In genomic region chr17:50152736-50153135, GRCh38 we compare ENCODE assay signal across 10 cellular contexts. TPM values are rescaled to one million over a fixed set of nuclear protein-coding genes. Genes with fewer than 3 reads are reported as not detected.
A peak's percentile ranks its signal among the peaks of the same experiment; 100 is the strongest.
DNase-seq lines count a peak whose midpoint lies in the region; ATAC-seq and TF ChIP-seq lines count a peak whose summit lies in the region.
"Had no signal": no experiment of that assay in that cellular context is flagged by ENCODE, and none has a peak within 500 bp of the region (broad histone marks: within the 10 kb centered on the region; RNA-seq: fewer than 3 reads in every experiment).

No MANE protein-coding gene starts in this region.

- no peak for TF ChIP-seq POLR2A in stomach (IDR thresholded peaks at IDR 0.05)

- no peak for TF ChIP-seq EP300 in stomach (IDR thresholded peaks at IDR 0.05)

- H3K27me3 Mint-ChIP-seq in activated CD8-positive, alpha-beta T cell treated with anti-CD3 and anti-CD28 coated beads, Interleukin-2, amount 10 ng/mL, durations not matched to agents 7 days and 5 days (ENCODE audit: low read depth), result no peaks in the 10 kb centered on the region

- POLR2A ChIA-PET in activated CD8-positive, alpha-beta T cell treated with anti-CD3 and anti-CD28 coated beads, Interleukin-2, amount 10 ng/mL, durations not matched to agents 7 days and 5 days (lab: Charles Lee), result interaction anchor here (1.7 to 4.2 kb wide), 3 partner anchors 9 to 58 kb away, joined by 8 to 43 read pairs (median 8); partner anchors contain the start of gene PDK2

- WGBS in stomach, 5 donors, result 75 to 82% (median 79%) methylated on average over 7 of the region's 7 CpGs

- H3K27ac ChIP-seq in layer of hippocampus (ENCODE audit: low read depth, low read length) (peak overlapping the region; percentile 91), stomach (peak overlapping the region in 4 of 5 donors; percentile 89 to 97 (median 92))

- H3K36me3 ChIP-seq in stomach, result no peaks in the 10 kb centered on the region

- H3K9me3 ChIP-seq in stomach, result no peaks in the 10 kb centered on the region

- H3K36me3 Mint-ChIP-seq in activated CD8-positive, alpha-beta T cell treated with anti-CD3 and anti-CD28 coated beads, Interleukin-2, amount 10 ng/mL, durations not matched to agents 7 days and 5 days (ENCODE audit: low read depth), result peaks cover 10% of the 10 kb centered on the region

- H3K4me1 ChIP-seq in stomach, result peaks cover 47 to 74% (median 59%) of the 10 kb centered on the region in 4 donors

- no peaks in the 10 kb centered on the region for H3K9me3 Mint-ChIP-seq in activated CD8-positive, alpha-beta T cell treated with anti-CD3 and anti-CD28 coated beads, Interleukin-2, amount 10 ng/mL, durations not matched to agents 7 days and 5 days (ENCODE audit: insufficient read depth)

- no peak for TF ChIP-seq CTCF in HFF-Myc (IDR thresholded peaks at IDR 0.05; ENCODE audit: low read depth, low read length, missing control alignments)
- TF ChIP-seq CTCF in stomach (IDR thresholded peaks at IDR 0.05), result no peak

- no peak for DNase-seq in HFF-Myc (ENCODE audit: extremely low read depth, low read depth)
- no peak for DNase-seq in activated CD8-positive, alpha-beta T cell treated with anti-CD3 and anti-CD28 coated beads, Interleukin-2, amount 10 ng/mL, durations not matched to agents 7 days and 5 days
- no peak for DNase-seq in stomach
- DNase-seq in HCEC 1CT, result no peak
- DNase-seq in DMS79 treated with DMSO at 0.1 percent for 48 hours (lab: John Stamatoyannopoulos, UW), result no peak
- DNase-seq: activated CD4-positive, CD25-positive, alpha-beta regulatory T cell treated with anti-CD3 and anti-CD28 coated beads, Interleukin-2, amount 50 U/mL, for 72 hours; effector CD8-positive, alpha-beta T cell had no signal

- CTCF ChIA-PET in activated CD8-positive, alpha-beta T cell treated with anti-CD3 and anti-CD28 coated beads, Interleukin-2, amount 10 ng/mL, durations not matched to agents 7 days and 5 days (lab: Charles Lee), result interaction anchor here (0.8 to 9.7 kb wide), 10 partner anchors 9 to 58 kb away, joined by 3 to 118 read pairs (median 6); partner anchors contain the start of gene SGCA

- H3K27ac Mint-ChIP-seq in activated CD8-positive, alpha-beta T cell treated with anti-CD3 and anti-CD28 coated beads, Interleukin-2, amount 10 ng/mL, durations not matched to agents 7 days and 5 days, result peak overlapping the region; percentile 94

- no peak for ATAC-seq in activated CD8-positive, alpha-beta T cell treated with anti-CD3 and anti-CD28 coated beads, Interleukin-2, amount 10 ng/mL, durations not matched to agents 7 days and 5 days
- ATAC-seq in HG03097 (IDR thresholded peaks at IDR 0.05; ENCODE audit: low FRiP score, unreplicated experiment) (no peak), HG02973 (IDR thresholded peaks at IDR 0.05; ENCODE audit: unreplicated experiment) (no peak)

- peaks cover 44% of the 10 kb centered on the region for H3K4me1 Mint-ChIP-seq in activated CD8-positive, alpha-beta T cell treated with anti-CD3 and anti-CD28 coated beads, Interleukin-2, amount 10 ng/mL, durations not matched to agents 7 days and 5 days (ENCODE audit: low read depth)

- intact Hi-C loops in stomach (cut with DNase I; ENCODE audit: low total_unique reads), result no loop called here

- H3K27me3 ChIP-seq in layer of hippocampus (ENCODE audit: control insufficient read depth, insufficient read depth, low read length) (no peaks in the 10 kb centered on the region), stomach (no peaks in the 10 kb centered on the region)

- H3K4me3 ChIP-seq in HFF-Myc (replicated peaks; ENCODE audit: low read depth, low read length), result peak overlapping the region; percentile 87
- H3K4me3 ChIP-seq in stomach, result peak overlapping the region in 3 of 4 donors; percentile 75 to 93 (median 86)

- no peak overlapping the region for H3K4me3 Mint-ChIP-seq in activated CD8-positive, alpha-beta T cell treated with anti-CD3 and anti-CD28 coated beads, Interleukin-2, amount 10 ng/mL, durations not matched to agents 7 days and 5 days

RNA-seq across cellular contexts. Expression of gene PPP1R9B, which starts 2.3 kb away (rescaled TPM):
- total RNA-seq in activated CD8-positive, alpha-beta T cell treated with anti-CD3 and anti-CD28 coated beads, Interleukin-2, amount 10 ng/mL, durations not matched to agents 7 days and 5 days, result 100 to 1,000 TPM; 113 to 115 TPM
- 10 to 100 TPM; 11.6 to 64.2 (median 22.5) TPM for total RNA-seq in stomach
- polyA plus RNA-seq in stomach, result 10 to 100 TPM; 13.1 to 28.8 (median 14.2) TPM

RNA-seq across cellular contexts. Expression of gene SGCA, which starts 13.1 kb away (rescaled TPM):
- not detected for total RNA-seq in activated CD8-positive, alpha-beta T cell treated with anti-CD3 and anti-CD28 coated beads, Interleukin-2, amount 10 ng/mL, durations not matched to agents 7 days and 5 days
- 10 to 100 TPM in 3 of 5 donors, 1 to 10 TPM in 2; 5.4 to 89.3 (median 21.4) TPM for total RNA-seq in stomach
- polyA plus RNA-seq in stomach, result 10 to 100 TPM in 1 of 3 donors, 1 to 10 TPM in 2; 6.0 to 24.3 (median 8.7) TPM

RNA-seq across cellular contexts. Expression of gene SAMD14, which starts 22.8 kb away (rescaled TPM):
- total RNA-seq in activated CD8-positive, alpha-beta T cell treated with anti-CD3 and anti-CD28 coated beads, Interleukin-2, amount 10 ng/mL, durations not matched to agents 7 days and 5 days, result under 1 TPM; 0.50 to 0.55 TPM
- 10 to 100 TPM in 1 of 5 donors, 1 to 10 TPM in 2, not detected in 2; 1.5 to 87.0 (median 1.9) TPM for total RNA-seq in stomach
- polyA plus RNA-seq in stomach, result 1 to 10 TPM; 1.3 to 2.3 (median 1.6) TPM

RNA-seq across cellular contexts. Expression of gene COL1A1, which starts 48.7 kb away (rescaled TPM):
- under 1 TPM; 0.18 to 0.26 TPM for total RNA-seq in activated CD8-positive, alpha-beta T cell treated with anti-CD3 and anti-CD28 coated beads, Interleukin-2, amount 10 ng/mL, durations not matched to agents 7 days and 5 days
- 1,000 to 10,000 TPM in 1 of 5 donors, 100 to 1,000 TPM in 3, 10 to 100 TPM in 1; 87.0 to 1,931 (median 219) TPM for total RNA-seq in stomach
- 10 to 100 TPM; 17.9 to 60.0 (median 24.9) TPM for polyA plus RNA-seq in stomach

RNA-seq across cellular contexts. Expression of gene PDK2, which starts 57.6 kb away (rescaled TPM):
- total RNA-seq in activated CD8-positive, alpha-beta T cell treated with anti-CD3 and anti-CD28 coated beads, Interleukin-2, amount 10 ng/mL, durations not matched to agents 7 days and 5 days, result 10 to 100 TPM; 18.1 to 21.2 TPM
- total RNA-seq in stomach, result 100 to 1,000 TPM in 1 of 5 donors, 10 to 100 TPM in 2, 1 to 10 TPM in 2; 4.6 to 255 (median 31.2) TPM
- 10 to 100 TPM; 13.5 to 20.6 (median 20.1) TPM for polyA plus RNA-seq in stomach

Comparison
In these comparisons a context has a peak if more than half of its experiments do, and no peak if none do; other contexts are left out.
1. RNA of gene SGCA, which starts 13.1 kb away (total RNA-seq): 5.4 to 89.3 TPM in stomach; not detected in activated CD8-positive, alpha-beta T cell treated with anti-CD3 and anti-CD28 coated beads, Interleukin-2, amount 10 ng/mL, durations not matched to agents 7 days and 5 days; every median in the first group is over 4 times any median in the second.